Comparison of ENCODE assay signal across 8 cellular contexts in genomic region chr7:140924821-140925421, GRCh38. TPM values are rescaled to one million over a fixed set of nuclear protein-coding genes. Genes with fewer than 3 reads are reported as not detected.
DNase-seq lines count a peak whose midpoint lies in the region; ATAC-seq and TF ChIP-seq lines count a peak whose summit lies in the region.

BRAF (minus strand) TSS chr7:140924929; CDS start chr7:140924703, 226 bp downstream.

- H3K4me3 ChIP-seq in dorsolateral prefrontal cortex (peak within 1 kb of the TSS; percentile 70 to 99 (median 92)), right lobe of liver (peak within 1 kb of the TSS; percentile 70 to 95 (median 90))

- H3K36me3 ChIP-seq in right lobe of liver, result no peaks in the 10 kb centered on the region

- POLR2A ChIA-PET in activated CD4-positive, alpha-beta memory T cell treated with anti-CD3 and anti-CD28 coated beads, Interleukin-2, amount 10 ng/mL, durations not matched to agents 7 days and 5 days (lab: Charles Lee), result interaction anchor here (0.6 to 2.8 kb wide), 6 partner anchors 57 to 813 kb away, joined by 3 to 30 read pairs (median 4); partner anchors contain the start of genes AGK, MRPS33 and SSBP1

- no peaks in the 10 kb centered on the region for H3K36me3 Mint-ChIP-seq in CD14-positive monocyte
- no peaks in the 10 kb centered on the region for H3K36me3 Mint-ChIP-seq in activated CD4-positive, alpha-beta memory T cell treated with anti-CD3 and anti-CD28 coated beads, Interleukin-2, amount 10 ng/mL, durations not matched to agents 7 days and 5 days (ENCODE audit: low read depth)

- peaks cover 0 to 33% (median 5%) of the 10 kb centered on the region in 4 donors for H3K4me1 ChIP-seq in right lobe of liver

- DNase-seq in CD14-positive monocyte (ENCODE audit: low spot score), result peak; percentile 87
- peak; percentile 89 for DNase-seq in NCI-H82 (lab: John Stamatoyannopoulos, UW)
- peak; percentile 93 for DNase-seq in activated CD4-positive, alpha-beta memory T cell treated with anti-CD3 and anti-CD28 coated beads, Interleukin-2, amount 10 ng/mL, durations not matched to agents 7 days and 5 days
- peak; percentile 80 to 96 (median 92) for DNase-seq in dorsolateral prefrontal cortex
- peak; percentile 89 to 94 (median 93) for DNase-seq in right lobe of liver
- DNase-seq in stimulated activated CD4-positive, alpha-beta T cell treated with anti-CD3 and anti-CD28 coated beads, Interleukin-4, amount 100 ng/mL, for 24 hours, result peak; percentile 94

- H3K27me3 Mint-ChIP-seq in CD14-positive monocyte (ENCODE audit: low read depth in 3 of 3), result peaks cover 0 to 10% (median 1%) of the 10 kb centered on the region in 3 donors
- no peaks in the 10 kb centered on the region for H3K27me3 Mint-ChIP-seq in activated CD4-positive, alpha-beta memory T cell treated with anti-CD3 and anti-CD28 coated beads, Interleukin-2, amount 10 ng/mL, durations not matched to agents 7 days and 5 days

- H3K9me3 ChIP-seq in right lobe of liver, result no peaks in the 10 kb centered on the region

- ATAC-seq in GM19438 (IDR thresholded peaks at IDR 0.05; ENCODE audit: low read depth, unreplicated experiment), result peak; percentile 37
- peak; percentile 35 for ATAC-seq in HG03571 (IDR thresholded peaks at IDR 0.05; ENCODE audit: unreplicated experiment)
- peak; percentile 80 to 86 (median 82) for ATAC-seq in right lobe of liver

- no peak for TF ChIP-seq POLR2A in right lobe of liver (IDR thresholded peaks at IDR 0.05)

- peak within 1 kb of the TSS in 6 of 7 donors; percentile 97 to 100 (median 99) for H3K27ac Mint-ChIP-seq in CD14-positive monocyte
- peak within 1 kb of the TSS; percentile 93 for H3K27ac Mint-ChIP-seq in activated CD4-positive, alpha-beta memory T cell treated with anti-CD3 and anti-CD28 coated beads, Interleukin-2, amount 10 ng/mL, durations not matched to agents 7 days and 5 days

- intact Hi-C loops in CD14-positive monocyte (cut with micrococcal nuclease) (loop anchor here (5.0 to 10.0 kb wide), 5 partner anchors 87 to 1590 kb away; partner anchors contain the start of genes MKRN1 (in 2 of the 2), MRPS33 (in 2 of the 2), NDUFB2 (in 1 of the 2) and PARP12 (in 1 of the 2)), dorsolateral prefrontal cortex (cut with DNase I) (loop anchor here (2.0 to 10.0 kb wide), 7 partner anchors 90 to 760 kb away; partner anchors contain the start of genes ADCK2 (in 2 of the 2), MKRN1 (in 1 of the 2), MRPS33 (in 1 of the 2) and NDUFB2 (in 1 of the 2)), right lobe of liver (cut with DNase I) (no loop called here)

- peak within 1 kb of the TSS; percentile 91 to 97 for H3K4me3 Mint-ChIP-seq in CD14-positive monocyte
- H3K4me3 Mint-ChIP-seq in activated CD4-positive, alpha-beta memory T cell treated with anti-CD3 and anti-CD28 coated beads, Interleukin-2, amount 10 ng/mL, durations not matched to agents 7 days and 5 days, result peak within 1 kb of the TSS; percentile 92

- WGBS in right lobe of liver (ENCODE audit: insufficient coverage, low coverage, low lambda C conversion rate, missing lambda C conversion rate), result 3% methylated on average over 18 of the region's 56 CpGs

- peaks cover 0 to 5% (median 3%) of the 10 kb centered on the region in 7 donors for H3K9me3 Mint-ChIP-seq in CD14-positive monocyte
- no peaks in the 10 kb centered on the region for H3K9me3 Mint-ChIP-seq in activated CD4-positive, alpha-beta memory T cell treated with anti-CD3 and anti-CD28 coated beads, Interleukin-2, amount 10 ng/mL, durations not matched to agents 7 days and 5 days

- H3K27ac ChIP-seq in dorsolateral prefrontal cortex (peak within 1 kb of the TSS; percentile 92 to 100 (median 99)), right lobe of liver (peak within 1 kb of the TSS; percentile 96 to 99 (median 98))

- peaks cover 4% of the 10 kb centered on the region for H3K4me1 Mint-ChIP-seq in CD14-positive monocyte
- peaks cover 11% of the 10 kb centered on the region for H3K4me1 Mint-ChIP-seq in activated CD4-positive, alpha-beta memory T cell treated with anti-CD3 and anti-CD28 coated beads, Interleukin-2, amount 10 ng/mL, durations not matched to agents 7 days and 5 days

- CTCF ChIA-PET in activated CD4-positive, alpha-beta memory T cell treated with anti-CD3 and anti-CD28 coated beads, Interleukin-2, amount 10 ng/mL, durations not matched to agents 7 days and 5 days (lab: Charles Lee), result interaction anchor here (0.6 to 2.7 kb wide), 5 partner anchors 51 to 124 kb away, joined by 3 to 11 read pairs (median 4); no protein-coding TSS in a partner anchor

- H3K27me3 ChIP-seq in dorsolateral prefrontal cortex (no peaks in the 10 kb centered on the region), right lobe of liver (no peaks in the 10 kb centered on the region)

- TF ChIP-seq CTCF in CD14-positive monocyte (IDR thresholded peaks at IDR 0.05), result no peak
- peak in 4 of 56 donors; percentile 10 to 13 (median 12) for TF ChIP-seq CTCF in dorsolateral prefrontal cortex (IDR thresholded peaks at IDR 0.05 in 54 of 56, conservative IDR thresholded peaks at IDR 0.05 in 2 of 56; ENCODE audit: low read depth in 1 of 56, partially characterized antibody in 56 of 56)
- no peak for TF ChIP-seq CTCF in right lobe of liver (IDR thresholded peaks at IDR 0.05)

RNA-seq across cellular contexts. Expression of gene BRAF, which starts in this region (rescaled TPM):
- 1 to 10 TPM; 3.8 to 5.6 TPM for polyA plus RNA-seq in CD14-positive monocyte
- 10 to 100 TPM; 30.3 to 30.9 TPM for total RNA-seq in activated CD4-positive, alpha-beta memory T cell treated with anti-CD3 and anti-CD28 coated beads, Interleukin-2, amount 10 ng/mL, durations not matched to agents 7 days and 5 days
- total RNA-seq in dorsolateral prefrontal cortex (100 to 1,000 TPM in 25 of 120 experiments, 10 to 100 TPM in 95; 68.5 to 120 (median 91.3) TPM), right lobe of liver (10 to 100 TPM in 5 of 6 experiments, 1 to 10 TPM in 1; 9.0 to 17.7 (median 13.2) TPM)

Comparison
In these comparisons a context has a peak if more than half of its experiments do, and no peak if none do; other contexts are left out.
1. Peak in every context shown above with its lines: DNase-seq, ATAC-seq, H3K4me3 ChIP-seq and H3K27ac ChIP-seq.
2. intact Hi-C loops: an anchor here in CD14-positive monocyte (5.0 to 10.0 kb wide) and dorsolateral prefrontal cortex (2.0 to 10.0 kb wide); none called in right lobe of liver.